ENCODE assay signal across 28 cellular contexts in the genomic region with DNA sequence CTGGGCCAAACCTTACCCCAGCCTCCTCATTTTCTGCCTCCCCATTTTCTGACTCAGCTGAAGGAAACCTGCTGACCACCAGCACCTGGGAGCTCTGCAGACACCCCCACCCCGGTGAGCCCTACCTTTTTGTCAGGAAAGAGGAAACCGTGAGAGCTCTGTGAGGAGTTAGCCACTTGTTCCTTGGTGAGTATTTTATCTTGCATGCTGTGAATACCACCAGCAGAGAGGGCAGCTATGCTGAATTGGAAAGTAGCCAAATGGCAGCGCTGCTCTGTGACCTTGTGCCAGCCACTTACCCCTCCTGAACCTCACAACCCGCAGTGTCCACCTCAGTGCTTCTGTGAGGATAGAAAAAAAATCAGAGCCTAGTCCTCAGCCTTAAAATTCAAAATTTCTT. TPM values are rescaled to one million over a fixed set of nuclear protein-coding genes. Genes with fewer than 3 reads are reported as not detected.
A peak's percentile ranks its signal among the peaks of the same experiment; 100 is the strongest.
DNase-seq lines count a peak whose midpoint lies in the region; ATAC-seq and TF ChIP-seq lines count a peak whose summit lies in the region.
"Had no signal": no experiment of that assay in that cellular context is flagged by ENCODE, and none has a peak within 500 bp of the region (broad histone marks: within the 10 kb centered on the region; RNA-seq: fewer than 3 reads in every experiment).

No MANE protein-coding gene starts in this region.

- CTCF ChIA-PET in CD8-positive, alpha-beta memory T cell (lab: Charles Lee) = interaction anchor here (0.8 kb wide), 1 partner anchor 49 kb away, joined by 3 read pairs; no protein-coding TSS in a partner anchor
- CTCF ChIA-PET in HEK293T (lab: Yijun Ruan, JAX) = no interaction called here

- no peak for TF ChIP-seq CTCF in endodermal cell (conservative IDR thresholded peaks at IDR 0.05)
- TF ChIP-seq CTCF in neural crest cell (conservative IDR thresholded peaks at IDR 0.05) = no peak

- peak overlapping the region; percentile 8 for H3K27ac Mint-ChIP-seq in activated CD4-positive, alpha-beta T cell treated with anti-CD3 and anti-CD28 coated beads, Interleukin-2, amount 10 ng/mL, durations not matched to agents 24 days and 14 days
- H3K27ac Mint-ChIP-seq in CD8-positive, alpha-beta memory T cell = peak overlapping the region in 6 of 8 donors; percentile 23 to 75 (median 64)
- H3K27ac Mint-ChIP-seq in endodermal cell = peak overlapping the region; percentile 72
- no peak overlapping the region for H3K27ac Mint-ChIP-seq in neural crest cell (ENCODE audit: unreplicated experiment)
- H3K27ac Mint-ChIP-seq: activated naive CD4-positive, alpha-beta T cell treated with anti-CD3 and anti-CD28 coated beads for 36 hours; B cell; stimulated activated naive CD8-positive, alpha-beta T cell treated with anti-CD3 and anti-CD28 coated beads, Interleukin-15, amount 100 ng/mL, for 72 hours had no signal

- H3K9ac ChIP-seq in endodermal cell (ENCODE audit: extremely low read depth, low read length, poor library complexity, severe bottlenecking) = no peak overlapping the region
- H3K9ac ChIP-seq: GM23248 had no signal

- no peak overlapping the region for H3K4me3 ChIP-seq in CD8-positive, alpha-beta memory T cell (ENCODE audit: low read length)
- H3K4me3 ChIP-seq in endodermal cell (ENCODE audit: low read length) = no peak overlapping the region
- H3K4me3 ChIP-seq: ascending aorta, dorsolateral prefrontal cortex, GM23248, lower lobe of right lung, right atrium auricular region had no signal

- WGBS in endodermal cell (ENCODE audit: insufficient coverage in 1 of 2, insufficient read length in 1 of 2), 2 experiments = 82 to 85% methylated on average over 4 of the region's 4 CpGs

- peaks cover 18% of the 10 kb centered on the region for H3K4me1 ChIP-seq in CD8-positive, alpha-beta memory T cell (ENCODE audit: insufficient read depth, low read length)
- H3K4me1 ChIP-seq in endodermal cell (ENCODE audit: control insufficient read depth, insufficient read depth, low read length) = peaks cover 12% of the 10 kb centered on the region

- no peaks in the 10 kb centered on the region for H3K27me3 Mint-ChIP-seq in activated CD4-positive, alpha-beta T cell treated with anti-CD3 and anti-CD28 coated beads, Interleukin-2, amount 10 ng/mL, durations not matched to agents 24 days and 14 days
- no peaks in the 10 kb centered on the region for H3K27me3 Mint-ChIP-seq in CD8-positive, alpha-beta memory T cell
- H3K27me3 Mint-ChIP-seq in endodermal cell (ENCODE audit: insufficient read depth) (no peaks in the 10 kb centered on the region), neural crest cell (ENCODE audit: low read depth) (no peaks in the 10 kb centered on the region)
- H3K27me3 Mint-ChIP-seq: B cell; central memory CD8-positive, alpha-beta T cell; stimulated activated naive CD8-positive, alpha-beta T cell treated with anti-CD3 and anti-CD28 coated beads, Interleukin-15, amount 100 ng/mL, for 72 hours had no signal

- H3K27me3 ChIP-seq in CD8-positive, alpha-beta memory T cell (ENCODE audit: insufficient read depth, low read length, poor library complexity, severe bottlenecking) = no peaks in the 10 kb centered on the region
- no peaks in the 10 kb centered on the region for H3K27me3 ChIP-seq in endodermal cell (ENCODE audit: control insufficient read depth, insufficient read depth, low read length, poor library complexity, severe bottlenecking)
- H3K27me3 ChIP-seq: ascending aorta, dorsolateral prefrontal cortex, right atrium auricular region had no signal

- peaks cover 17% of the 10 kb centered on the region for H3K36me3 Mint-ChIP-seq in activated CD4-positive, alpha-beta T cell treated with anti-CD3 and anti-CD28 coated beads, Interleukin-2, amount 10 ng/mL, durations not matched to agents 24 days and 14 days (ENCODE audit: low read depth)
- peaks cover 0 to 42% (median 9%) of the 10 kb centered on the region in 3 donors for H3K36me3 Mint-ChIP-seq in CD8-positive, alpha-beta memory T cell
- H3K36me3 Mint-ChIP-seq in endodermal cell (ENCODE audit: low read depth) = peaks cover 4% of the 10 kb centered on the region
- H3K36me3 Mint-ChIP-seq in neural crest cell (ENCODE audit: low read depth) = no peaks in the 10 kb centered on the region

- intact Hi-C loops in activated CD4-positive, alpha-beta T cell treated with anti-CD3 and anti-CD28 coated beads, Interleukin-2, amount 10 ng/mL, durations not matched to agents 24 days and 14 days (cut with micrococcal nuclease) = no loop called here

- no peaks in the 10 kb centered on the region for H3K9me3 Mint-ChIP-seq in activated CD4-positive, alpha-beta T cell treated with anti-CD3 and anti-CD28 coated beads, Interleukin-2, amount 10 ng/mL, durations not matched to agents 24 days and 14 days
- no peaks in the 10 kb centered on the region for H3K9me3 Mint-ChIP-seq in CD8-positive, alpha-beta memory T cell
- H3K9me3 Mint-ChIP-seq in endodermal cell = no peaks in the 10 kb centered on the region
- H3K9me3 Mint-ChIP-seq in neural crest cell = no peaks in the 10 kb centered on the region
- H3K9me3 Mint-ChIP-seq: activated naive CD4-positive, alpha-beta T cell treated with anti-CD3 and anti-CD28 coated beads for 36 hours; activated T-cell treated with anti-CD3 and anti-CD28 coated beads, Interleukin-2, amount 50 U/mL, for 4 hours; central memory CD8-positive, alpha-beta T cell; stimulated activated naive CD8-positive, alpha-beta T cell treated with anti-CD3 and anti-CD28 coated beads, Interleukin-15, amount 100 ng/mL, for 72 hours had no signal

- H3K4me3 Mint-ChIP-seq in activated CD4-positive, alpha-beta T cell treated with anti-CD3 and anti-CD28 coated beads, Interleukin-2, amount 10 ng/mL, durations not matched to agents 24 days and 14 days = peak overlapping the region; percentile 37
- peak overlapping the region in 4 of 7 donors; percentile 48 to 77 (median 58) for H3K4me3 Mint-ChIP-seq in CD8-positive, alpha-beta memory T cell
- H3K4me3 Mint-ChIP-seq in endodermal cell (no peak overlapping the region), neural crest cell (peak overlapping the region; percentile 38)
- H3K4me3 Mint-ChIP-seq: activated naive CD4-positive, alpha-beta T cell treated with anti-CD3 and anti-CD28 coated beads for 36 hours; B cell had no signal

- POLR2A ChIA-PET in CD8-positive, alpha-beta memory T cell (lab: Charles Lee) = no interaction called here
- POLR2A ChIA-PET in HEK293T (lab: Yijun Ruan, JAX) = no interaction called here

- peaks cover 19% of the 10 kb centered on the region for H3K4me1 Mint-ChIP-seq in activated CD4-positive, alpha-beta T cell treated with anti-CD3 and anti-CD28 coated beads, Interleukin-2, amount 10 ng/mL, durations not matched to agents 24 days and 14 days
- peaks cover 22 to 55% (median 40%) of the 10 kb centered on the region in 3 donors for H3K4me1 Mint-ChIP-seq in CD8-positive, alpha-beta memory T cell
- H3K4me1 Mint-ChIP-seq in endodermal cell = peaks cover 44% of the 10 kb centered on the region
- peaks cover 20% of the 10 kb centered on the region for H3K4me1 Mint-ChIP-seq in neural crest cell

- no peak overlapping the region for H3K27ac ChIP-seq in CD8-positive, alpha-beta memory T cell (ENCODE audit: low read depth, low read length)
- no peak overlapping the region for H3K27ac ChIP-seq in endodermal cell (ENCODE audit: low read depth, low read length)
- H3K27ac ChIP-seq: ascending aorta, GM23248, lower lobe of right lung, right atrium auricular region had no signal

- H3K9me3 ChIP-seq in CD8-positive, alpha-beta memory T cell (ENCODE audit: low read length) = no peaks in the 10 kb centered on the region
- no peaks in the 10 kb centered on the region for H3K9me3 ChIP-seq in endodermal cell (ENCODE audit: control insufficient read depth, low read length)
- H3K9me3 ChIP-seq: ascending aorta, lower lobe of right lung, right atrium auricular region had no signal

- no peak for ATAC-seq in GM21529 (IDR thresholded peaks at IDR 0.05; ENCODE audit: unreplicated experiment)
- ATAC-seq: activated T-cell treated with anti-CD3 and anti-CD28 coated beads, Interleukin-2, amount 50 U/mL, for 4 hours; lower lobe of right lung; stimulated activated naive CD8-positive, alpha-beta T cell treated with anti-CD3 and anti-CD28 coated beads, Interleukin-15, amount 100 ng/mL, for 72 hours had no signal

- H3K36me3 ChIP-seq in CD8-positive, alpha-beta memory T cell (ENCODE audit: insufficient read depth, low read length) = peaks cover 4% of the 10 kb centered on the region
- H3K36me3 ChIP-seq in endodermal cell (ENCODE audit: control insufficient read depth, insufficient read depth, low read length) = no peaks in the 10 kb centered on the region

- no peak for DNase-seq in activated CD4-positive, alpha-beta T cell treated with anti-CD3 and anti-CD28 coated beads, Interleukin-2, amount 10 ng/mL, durations not matched to agents 24 days and 14 days
- DNase-seq in activated CD4-positive, alpha-beta T cell treated with anti-CD3 and anti-CD28 coated beads, Interleukin-2, amount 50 U/mL, for 4 hours = no peak
- DNase-seq in CD8-positive, alpha-beta memory T cell = no peak
- DNase-seq in endodermal cell (peak; percentile 58), neural crest cell (ENCODE audit: low read depth, low spot score) (no peak), T1000 (lab: John Stamatoyannopoulos, UW) (no peak), HEK293T (ENCODE audit: extremely low spot score) (no peak)
- DNase-seq: activated naive CD4-positive, alpha-beta T cell treated with anti-CD3 and anti-CD28 coated beads for 36 hours; activated T-cell treated with anti-CD3 and anti-CD28 coated beads, Interleukin-2, amount 50 U/mL, for 4 hours; Calu3; dorsolateral prefrontal cortex; foreskin fibroblast; GM23248; lower lobe of right lung; NCI-H1092 treated with DMSO at 0.1 percent for 48 hours; NCI-H2029; NCI-H345; NCI-H82; occipital lobe; OCI-M1; stimulated activated CD4-positive, alpha-beta T cell treated with anti-CD3 and anti-CD28 coated beads, Interleukin-4, amount 100 ng/mL, for 4 hours; stimulated activated naive CD8-positive, alpha-beta T cell treated with anti-CD3 and anti-CD28 coated beads, Interleukin-15, amount 100 ng/mL, for 72 hours; trophoblast cell had no signal

TF ChIP-seq in HEK293T, 16 proteins besides CTCF, POLR2A, EP300 and RAD21 (continues in another document):
- TF ChIP-seq ELF4 (IDR thresholded peaks at IDR 0.05) (no peak), CTBP1 (IDR thresholded peaks at IDR 0.05; ENCODE audit: borderline replicate concordance) (no peak)

RNA-seq across cellular contexts. Expression of a gene that starts 2.5 kb away (rescaled TPM):
- total RNA-seq in activated CD4-positive, alpha-beta T cell treated with anti-CD3 and anti-CD28 coated beads, Interleukin-2, amount 10 ng/mL, durations not matched to agents 24 days and 14 days = 39.2 and 45.8 TPM in 2 replicates
- 10 to 100 TPM; 32.3 to 37.7 TPM for total RNA-seq in CD8-positive, alpha-beta memory T cell
- polyA plus RNA-seq in CD8-positive, alpha-beta memory T cell = 44.0 TPM
- 10 to 100 TPM; 27.3 to 33.5 TPM for total RNA-seq in endodermal cell
- polyA plus RNA-seq in endodermal cell (2013, experiment 1 of 2) = 19.5 TPM
- 14.6 TPM for polyA plus RNA-seq in endodermal cell (2013, experiment 2 of 2)
- 22.8 and 28.9 TPM in 2 replicates for total RNA-seq in neural crest cell

RNA-seq across cellular contexts. Expression of a gene that starts 54.4 kb away (rescaled TPM):
- 22.7 and 24.4 TPM in 2 replicates for total RNA-seq in activated CD4-positive, alpha-beta T cell treated with anti-CD3 and anti-CD28 coated beads, Interleukin-2, amount 10 ng/mL, durations not matched to agents 24 days and 14 days
- 10 to 100 TPM; 24.5 to 24.9 TPM for total RNA-seq in CD8-positive, alpha-beta memory T cell
- polyA plus RNA-seq in CD8-positive, alpha-beta memory T cell = 55.2 TPM
- total RNA-seq in endodermal cell = 10 to 100 TPM; 35.3 to 35.8 TPM
- polyA plus RNA-seq in endodermal cell (2013, experiment 1 of 2) = 37.6 TPM
- 35.4 TPM for polyA plus RNA-seq in endodermal cell (2013, experiment 2 of 2)
- total RNA-seq in neural crest cell = 23.7 TPM in 2 replicates
